ENCODE assay signal across 8 cellular contexts in the genomic region with DNA sequence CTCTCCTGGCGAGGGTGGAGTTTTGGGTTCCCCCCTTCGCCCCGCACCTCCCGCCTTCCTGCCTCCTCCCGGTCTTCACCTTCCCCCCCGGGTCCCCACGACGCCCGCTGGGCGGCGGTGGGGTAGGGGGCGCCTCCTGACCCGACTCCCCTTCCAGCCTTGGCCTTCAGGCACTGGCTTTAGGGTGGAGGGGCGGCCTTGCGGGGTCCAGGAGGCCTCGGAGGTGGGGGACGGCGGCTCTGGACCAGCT. TPM values are rescaled to one million over a fixed set of nuclear protein-coding genes. Genes with fewer than 3 reads are reported as not detected.
DNase-seq lines count a peak whose midpoint lies in the region; ATAC-seq, FAIRE-seq and TF ChIP-seq lines count a peak whose summit lies in the region.

No MANE protein-coding gene starts in this region.

- peak overlapping the region; percentile 87 for H3K4me2 ChIP-seq in HepG2 (ENCODE audit: low read depth, low read length)

- TF ChIP-seq CTCF in HFF-Myc (IDR thresholded peaks at IDR 0.05; ENCODE audit: low read depth, low read length, missing control alignments): no peak
- TF ChIP-seq CTCF in brain microvascular endothelial cell (IDR thresholded peaks at IDR 0.05; ENCODE audit: low read depth, low read length, missing control alignments): no peak
- no peak for TF ChIP-seq CTCF in HepG2 (CRISPR knock-in tag; IDR thresholded peaks at IDR 0.05)
- no peak for TF ChIP-seq CTCF in transverse colon (IDR thresholded peaks at IDR 0.05)

- no peak overlapping the region for H2AFZ ChIP-seq in HepG2 (ENCODE audit: low read length)

- CTCF ChIA-PET in HepG2 (lab: Yijun Ruan, JAX; ENCODE audit: low intra/inter-chr PET ratio, low total read pairs): interaction anchor here (1.9 kb wide), 1 partner anchor 26 kb away, joined by 6 read pairs; no protein-coding TSS in a partner anchor

- BruUV-seq in HepG2 (replicated peaks; lab: Mats Ljungman, UMichigan): no TSS peak

- peaks cover 75% of the 10 kb centered on the region for H3K4me1 ChIP-seq in HepG2 (ENCODE audit: insufficient read depth, low read length)
- H3K4me1 ChIP-seq in transverse colon: peaks cover 26 to 62% (median 54%) of the 10 kb centered on the region in 4 donors

- H3K36me3 ChIP-seq in brain microvascular endothelial cell (replicated peaks) (peaks cover 6% of the 10 kb centered on the region), HepG2 (replicated peaks in 1 of 2; ENCODE audit: control insufficient read depth in 1 of 2, insufficient read depth in 2 of 2, low read length in 2 of 2) (peaks cover 16 to 18% of the 10 kb centered on the region in 2 experiments; a peak in 3 of 5 replicates), transverse colon (no peaks in the 10 kb centered on the region)

- H3K79me2 ChIP-seq in HepG2 (ENCODE audit: insufficient read depth, low read length): peaks cover 69% of the 10 kb centered on the region

- H4K20me1 ChIP-seq in HepG2 (ENCODE audit: insufficient read depth, low read length): peaks cover 67% of the 10 kb centered on the region

- POLR2A ChIA-PET in HepG2 (lab: Yijun Ruan, JAX): interaction anchor here (1.1 to 5.0 kb wide), 15 partner anchors 10 to 194 kb away, joined by 3 to 117 read pairs (median 5); partner anchors contain the start of genes CCDC57, CD7, CSNK1D and DCXR

- no peak for TF ChIP-seq RAD21 in HepG2 (CRISPR knock-in tag; IDR thresholded peaks at IDR 0.05)

- DNase-seq in HFF-Myc (ENCODE audit: extremely low read depth, low read depth) (no peak), brain microvascular endothelial cell (no peak), HepG2 (ENCODE audit: low spot score) (no peak), transverse colon (no peak), cerebellum (ENCODE audit: low spot score) (no peak), NCI-H510A treated with DMSO at 0.1 percent for 48 hours (lab: John Stamatoyannopoulos, UW) (no peak)
- no peak for DNase-seq in stimulated activated CD4-positive, alpha-beta T cell treated with anti-CD3 and anti-CD28 coated beads, Interleukin-15, amount 100 ng/mL, for 24 hours
- no peak for DNase-seq in stimulated activated naive CD8-positive, alpha-beta T cell treated with anti-CD3 and anti-CD28 coated beads, Interleukin-15, Interleukin-2, amounts not matched to agents 100 U/mL and 50 U/mL, for 24 hours

- H3K9me3 ChIP-seq in HepG2 (ENCODE audit: low read length) (no peaks in the 10 kb centered on the region), transverse colon (no peaks in the 10 kb centered on the region)

- H3K9ac ChIP-seq in HepG2 (ENCODE audit: insufficient read depth, low read depth, low read length): peak overlapping the region; percentile 91

- in situ Hi-C loops in brain microvascular endothelial cell (cut with HindIII; ENCODE audit: low pct_ligation_motif_present, low sequenced_read_pairs): no loop called here
- in situ Hi-C loops in HepG2 (cut with HindIII; ENCODE audit: extremely low pct_ligation_motif_present, low pct_unique_long_range_greater_than_20kb): no loop called here
- in situ Hi-C loops in transverse colon (cut with MboI; ENCODE audit: low pct_ligation_motif_present in 1 of 4, low pct_unique_long_range_greater_than_20kb in 1 of 4, low sequenced_read_pairs in 3 of 4): no loop called here

- H3K4me3 ChIP-seq in HFF-Myc (replicated peaks; ENCODE audit: low read depth, low read length): peak overlapping the region; percentile 81
- peak overlapping the region; percentile 74 for H3K4me3 ChIP-seq in brain microvascular endothelial cell (ENCODE audit: low read depth, low read length)
- peak overlapping the region; percentile 75 to 99 (median 97) for H3K4me3 ChIP-seq in HepG2 (replicated peaks in 1 of 3; ENCODE audit: insufficient read depth in 1 of 3, low read depth in 2 of 3, low read length in 3 of 3)
- peak overlapping the region; percentile 46 to 75 (median 55) for H3K4me3 ChIP-seq in transverse colon

- no peak for FAIRE-seq in HepG2 (lab: Jason Lieb, UNC)

- WGBS in HepG2 (ENCODE audit: low lambda C conversion rate): no CpG with 5 or more reads among the region's 18 CpGs
- WGBS in transverse colon (ENCODE audit: low coverage in 1 of 2), 2 donors: 5% methylated on average over 18 of the region's 18 CpGs; no CpG with 5 or more reads in 1 of the 2 donors

- intact Hi-C loops in HepG2 (cut with micrococcal nuclease; ENCODE audit: unreplicated experiment): loop anchor here (2.0 to 10.0 kb wide), 2 partner anchors 14 to 126 kb away; no protein-coding TSS in a partner anchor
- intact Hi-C loops in transverse colon (cut with DNase I; ENCODE audit: low total_unique reads): no loop called here

- no peak overlapping the region for H3K27ac ChIP-seq in brain microvascular endothelial cell
- H3K27ac ChIP-seq in HepG2 (ENCODE audit: extremely low read length, insufficient read depth, low read length): peak overlapping the region; percentile 84
- peak overlapping the region; percentile 90 to 95 (median 92) for H3K27ac ChIP-seq in transverse colon

- TF ChIP-seq POLR2A in HepG2 (IDR thresholded peaks at IDR 0.05; ENCODE audit: insufficient read depth in 1 of 2, low read depth in 2 of 2, low read length in 2 of 2) (no peak), transverse colon (IDR thresholded peaks at IDR 0.05) (no peak)

- TF ChIP-seq EP300 in HepG2 (IDR thresholded peaks at IDR 0.05; ENCODE audit: low read depth in 2 of 2, low read length in 2 of 2): no peak
- no peak for TF ChIP-seq EP300 in HepG2 (CRISPR knock-in tag; IDR thresholded peaks at IDR 0.05; ENCODE audit: borderline replicate concordance)
- TF ChIP-seq EP300 in transverse colon (IDR thresholded peaks at IDR 0.05; ENCODE audit: low read depth): no peak

- H3K27me3 ChIP-seq in brain microvascular endothelial cell (replicated peaks) (no peaks in the 10 kb centered on the region), HepG2 (ENCODE audit: control insufficient read depth in 1 of 2, insufficient read depth in 2 of 2, low read length in 2 of 2) (no peaks in the 10 kb centered on the region; a peak in 1 of 5 replicates), transverse colon (no peaks in the 10 kb centered on the region)

- ATAC-seq in HepG2: peak; percentile 0
- no peak for ATAC-seq in stimulated activated naive CD8-positive, alpha-beta T cell treated with anti-CD3 and anti-CD28 coated beads, Interleukin-15, Interleukin-2, amounts not matched to agents 100 U/mL and 50 U/mL, for 24 hours

RNA-seq across cellular contexts. Expression of gene SLC16A3, which starts 2.4 kb away (rescaled TPM):
- total RNA-seq in HepG2 (2016; rRNA removed; fragmentation: Illumina TruSeq; extraction: Trizol) (99.9 and 242 TPM in 2 replicates), transverse colon (100 to 1,000 TPM in 1 of 4 donors, 10 to 100 TPM in 3; 11.5 to 105 (median 48.9) TPM), cerebellum (3.7 TPM)
- total RNA-seq in HepG2 (2016; cell fraction: cytosol; rRNA removed; fragmentation: Illumina TruSeq; extraction: Trizol; ENCODE audit: low read depth): 51.0 and 61.4 TPM in 2 replicates
- total RNA-seq in HepG2 (2016; cell fraction: insoluble cytoplasmic fraction; rRNA removed; fragmentation: Illumina TruSeq; extraction: Trizol): 83.6 and 248 TPM in 2 replicates
- total RNA-seq in HepG2 (2016; cell fraction: membrane; rRNA removed; fragmentation: Illumina TruSeq; extraction: Trizol): 88.3 and 97.4 TPM in 2 replicates
- total RNA-seq in HepG2 (2016; cell fraction: nucleus; rRNA removed; fragmentation: Illumina TruSeq; extraction: Trizol): 164 and 200 TPM in 2 replicates
- polyA plus RNA-seq in HepG2 (2011; rRNA removed): 349 and 598 TPM in 2 replicates
- polyA plus RNA-seq in HepG2 (2011; cell fraction: cytosol; rRNA removed): 384 and 554 TPM in 2 replicates
- 293 and 327 TPM in 2 replicates for polyA plus RNA-seq in HepG2 (2011; cell fraction: nucleus; rRNA removed)
- polyA plus RNA-seq in HepG2 (2012): 348 and 404 TPM in 2 replicates
- polyA plus RNA-seq in HepG2 (2016; cell fraction: cytosol; fragmentation: Illumina TruSeq; extraction: Trizol; ENCODE audit: low read depth): 38.7 and 40.7 TPM in 2 replicates
- 95.9 and 111 TPM in 2 replicates for polyA plus RNA-seq in HepG2 (2016; cell fraction: insoluble cytoplasmic fraction; fragmentation: Illumina TruSeq; extraction: Trizol; ENCODE audit: low read depth)
- polyA plus RNA-seq in HepG2 (2016; cell fraction: membrane; fragmentation: Illumina TruSeq; extraction: Trizol; ENCODE audit: low read depth): 61.0 and 65.9 TPM in 2 replicates
- polyA plus RNA-seq in HepG2 (2016; cell fraction: nucleus; fragmentation: Illumina TruSeq; extraction: Trizol; ENCODE audit: insufficient read depth, low read depth): 334 and 368 TPM in 2 replicates
- 181 and 1,731 TPM in 2 replicates for polyA minus RNA-seq in HepG2 (2011; rRNA and poly(A)+ RNA removed; ENCODE audit: low replicate concordance)
- 365 and 408 TPM in 2 replicates for polyA minus RNA-seq in HepG2 (2011; cell fraction: cytosol; rRNA and poly(A)+ RNA removed)
- polyA minus RNA-seq in HepG2 (2011; cell fraction: nucleus; rRNA and poly(A)+ RNA removed): 137 and 145 TPM in 2 replicates

RNA-seq across cellular contexts. Expression of gene CCDC57, which starts 18.6 kb away (rescaled TPM):
- 54.8 and 59.9 TPM in 2 replicates for total RNA-seq in HepG2 (2016; rRNA removed; fragmentation: Illumina TruSeq; extraction: Trizol)
- total RNA-seq in HepG2 (2016; cell fraction: cytosol; rRNA removed; fragmentation: Illumina TruSeq; extraction: Trizol; ENCODE audit: low read depth): 85.1 and 122 TPM in 2 replicates
- 54.5 and 62.8 TPM in 2 replicates for total RNA-seq in HepG2 (2016; cell fraction: insoluble cytoplasmic fraction; rRNA removed; fragmentation: Illumina TruSeq; extraction: Trizol)
- 78.3 and 105 TPM in 2 replicates for total RNA-seq in HepG2 (2016; cell fraction: membrane; rRNA removed; fragmentation: Illumina TruSeq; extraction: Trizol)
- 40.6 and 45.1 TPM in 2 replicates for total RNA-seq in HepG2 (2016; cell fraction: nucleus; rRNA removed; fragmentation: Illumina TruSeq; extraction: Trizol)
- 59.3 and 69.8 TPM in 2 replicates for polyA plus RNA-seq in HepG2 (2011; rRNA removed)
- polyA plus RNA-seq in HepG2 (2011; cell fraction: cytosol; rRNA removed): 59.9 and 140 TPM in 2 replicates
- 103 and 130 TPM in 2 replicates for polyA plus RNA-seq in HepG2 (2011; cell fraction: nucleus; rRNA removed)
- polyA plus RNA-seq in HepG2 (2012): 48.8 and 63.7 TPM in 2 replicates
- polyA plus RNA-seq in HepG2 (2016; cell fraction: cytosol; fragmentation: Illumina TruSeq; extraction: Trizol; ENCODE audit: low read depth): 113 and 149 TPM in 2 replicates
- polyA plus RNA-seq in HepG2 (2016; cell fraction: insoluble cytoplasmic fraction; fragmentation: Illumina TruSeq; extraction: Trizol; ENCODE audit: low read depth): 62.5 and 66.4 TPM in 2 replicates
- 95.1 and 110 TPM in 2 replicates for polyA plus RNA-seq in HepG2 (2016; cell fraction: membrane; fragmentation: Illumina TruSeq; extraction: Trizol; ENCODE audit: low read depth)
- 121 and 124 TPM in 2 replicates for polyA plus RNA-seq in HepG2 (2016; cell fraction: nucleus; fragmentation: Illumina TruSeq; extraction: Trizol; ENCODE audit: insufficient read depth, low read depth)
- polyA minus RNA-seq in HepG2 (2011; rRNA and poly(A)+ RNA removed; ENCODE audit: low replicate concordance): 23.1 and 32.6 TPM in 2 replicates
- polyA minus RNA-seq in HepG2 (2011; cell fraction: cytosol; rRNA and poly(A)+ RNA removed): 18.1 and 19.8 TPM in 2 replicates
- 27.6 and 37.2 TPM in 2 replicates for polyA minus RNA-seq in HepG2 (2011; cell fraction: nucleus; rRNA and poly(A)+ RNA removed)
- total RNA-seq in transverse colon: 10 to 100 TPM; 23.5 to 87.5 (median 48.3) TPM
- 39.6 TPM for total RNA-seq in cerebellum

RNA-seq across cellular contexts. Expression of gene CSNK1D, which starts 42.3 kb away (rescaled TPM):
- 28.4 and 31.5 TPM in 2 replicates for total RNA-seq in HepG2 (2016; rRNA removed; fragmentation: Illumina TruSeq; extraction: Trizol)
- 19.2 and 20.4 TPM in 2 replicates for total RNA-seq in HepG2 (2016; cell fraction: cytosol; rRNA removed; fragmentation: Illumina TruSeq; extraction: Trizol; ENCODE audit: low read depth)
- 23.0 and 34.1 TPM in 2 replicates for total RNA-seq in HepG2 (2016; cell fraction: insoluble cytoplasmic fraction; rRNA removed; fragmentation: Illumina TruSeq; extraction: Trizol)
- 24.3 and 26.6 TPM in 2 replicates for total RNA-seq in HepG2 (2016; cell fraction: membrane; rRNA removed; fragmentation: Illumina TruSeq; extraction: Trizol)
- 42.8 and 45.6 TPM in 2 replicates for total RNA-seq in HepG2 (2016; cell fraction: nucleus; rRNA removed; fragmentation: Illumina TruSeq; extraction: Trizol)
- 128 and 148 TPM in 2 replicates for polyA plus RNA-seq in HepG2 (2011; rRNA removed)
- polyA plus RNA-seq in HepG2 (2011; cell fraction: cytosol; rRNA removed): 81.5 and 90.2 TPM in 2 replicates
- 1,010 and 1,066 TPM in 2 replicates for polyA plus RNA-seq in HepG2 (2011; cell fraction: nucleus; rRNA removed)
- polyA plus RNA-seq in HepG2 (2012): 164 and 234 TPM in 2 replicates
- 19.6 and 21.8 TPM in 2 replicates for polyA plus RNA-seq in HepG2 (2016; cell fraction: cytosol; fragmentation: Illumina TruSeq; extraction: Trizol; ENCODE audit: low read depth)
- polyA plus RNA-seq in HepG2 (2016; cell fraction: insoluble cytoplasmic fraction; fragmentation: Illumina TruSeq; extraction: Trizol; ENCODE audit: low read depth): 71.8 and 89.7 TPM in 2 replicates
- 40.8 and 42.7 TPM in 2 replicates for polyA plus RNA-seq in HepG2 (2016; cell fraction: membrane; fragmentation: Illumina TruSeq; extraction: Trizol; ENCODE audit: low read depth)
- 316 and 342 TPM in 2 replicates for polyA plus RNA-seq in HepG2 (2016; cell fraction: nucleus; fragmentation: Illumina TruSeq; extraction: Trizol; ENCODE audit: insufficient read depth, low read depth)
- polyA minus RNA-seq in HepG2 (2011; rRNA and poly(A)+ RNA removed; ENCODE audit: low replicate concordance): 78.0 and 103 TPM in 2 replicates
- polyA minus RNA-seq in HepG2 (2011; cell fraction: cytosol; rRNA and poly(A)+ RNA removed): 51.7 and 60.9 TPM in 2 replicates
- 117 and 118 TPM in 2 replicates for polyA minus RNA-seq in HepG2 (2011; cell fraction: nucleus; rRNA and poly(A)+ RNA removed)
- total RNA-seq in transverse colon: 100 to 1,000 TPM in 2 of 4 donors, 10 to 100 TPM in 2; 86.0 to 230 (median 148) TPM
- 45.1 TPM for total RNA-seq in cerebellum
